Comparison of ENCODE assay signal across 11 cellular contexts in genomic region chr3:157543491-157544035, GRCh38. TPM values are rescaled to one million over a fixed set of nuclear protein-coding genes. Genes with fewer than 3 reads are reported as not detected.
DNase-seq lines count a peak whose midpoint lies in the region; ATAC-seq and TF ChIP-seq lines count a peak whose summit lies in the region.
"Had no signal": no experiment of that assay in that cellular context is flagged by ENCODE, and none has a peak within 500 bp of the region (broad histone marks: within the 10 kb centered on the region; RNA-seq: fewer than 3 reads in every experiment).

No MANE protein-coding gene starts in this region.

- no peak overlapping the region for H3K27ac ChIP-seq in ectodermal cell (ENCODE audit: insufficient read depth, low read depth, low read length, poor library complexity, severe bottlenecking)
- H3K27ac ChIP-seq in stomach smooth muscle (ENCODE audit: low read length), result no peak overlapping the region

- CTCF ChIA-PET in HEK293T (lab: Yijun Ruan, JAX), result no interaction called here

- peak overlapping the region; percentile 22 for H3K4me3 ChIP-seq in ectodermal cell (ENCODE audit: insufficient read depth, low read depth, low read length)
- peak overlapping the region; percentile 48 to 67 for H3K4me3 ChIP-seq in stomach smooth muscle (ENCODE audit: low read length in 2 of 2)

- peak overlapping the region; percentile 82 for H3K4me3 Mint-ChIP-seq in HFFc6
- no peak overlapping the region for H3K4me3 Mint-ChIP-seq in T-helper 2 cell treated with Interferon-gamma antibody and Interleukin-4, amounts not matched to agents 5 μg/mL and 100 μg/mL, for 36 hours
- H3K4me3 Mint-ChIP-seq: effector memory CD8-positive, alpha-beta T cell had no signal

- H3K9ac ChIP-seq in stomach smooth muscle (ENCODE audit: low read length in 2 of 2), result no peak overlapping the region

- H3K27ac Mint-ChIP-seq in HFFc6, result peak overlapping the region; percentile 72; the same call in 1 of the 2 replicates
- no peak overlapping the region for H3K27ac Mint-ChIP-seq in T-helper 2 cell treated with Interferon-gamma antibody and Interleukin-4, amounts not matched to agents 5 μg/mL and 100 μg/mL, for 36 hours
- H3K27ac Mint-ChIP-seq: effector memory CD8-positive, alpha-beta T cell had no signal

- no peak; the same call in 1 of the 2 replicates for TF ChIP-seq CTCF in HFFc6 (IDR thresholded peaks at IDR 0.05)

- H3K36me3 ChIP-seq in ectodermal cell (ENCODE audit: control insufficient read depth, insufficient read depth, low read length) (no peaks in the 10 kb centered on the region), stomach smooth muscle (ENCODE audit: control insufficient read depth in 2 of 2, insufficient read depth in 2 of 2, low read length in 2 of 2) (no peaks in the 10 kb centered on the region)

- H3K36me3 Mint-ChIP-seq in HFFc6 (ENCODE audit: low read depth), result 0 out of 2 replicates have a peak, but pooled peaks cover 4% of the 10 kb centered on the region
- no peaks in the 10 kb centered on the region for H3K36me3 Mint-ChIP-seq in T-helper 2 cell treated with Interferon-gamma antibody and Interleukin-4, amounts not matched to agents 5 μg/mL and 100 μg/mL, for 36 hours (ENCODE audit: low read depth)

- peaks cover 26% of the 10 kb centered on the region for H3K4me1 Mint-ChIP-seq in HFFc6 (ENCODE audit: low read depth)
- no peaks in the 10 kb centered on the region for H3K4me1 Mint-ChIP-seq in T-helper 2 cell treated with Interferon-gamma antibody and Interleukin-4, amounts not matched to agents 5 μg/mL and 100 μg/mL, for 36 hours (ENCODE audit: low read depth)

- no peaks in the 10 kb centered on the region; the same call in 1 of the 2 replicates for H3K27me3 Mint-ChIP-seq in HFFc6 (ENCODE audit: insufficient read depth)
- H3K27me3 Mint-ChIP-seq in T-helper 2 cell treated with Interferon-gamma antibody and Interleukin-4, amounts not matched to agents 5 μg/mL and 100 μg/mL, for 36 hours (ENCODE audit: low read depth), result peaks cover 22% of the 10 kb centered on the region

- H3K9me3 Mint-ChIP-seq in HFFc6, result peaks cover 6% of the 10 kb centered on the region; the same call in 1 of the 2 replicates
- no peaks in the 10 kb centered on the region for H3K9me3 Mint-ChIP-seq in T-helper 2 cell treated with Interferon-gamma antibody and Interleukin-4, amounts not matched to agents 5 μg/mL and 100 μg/mL, for 36 hours

- peaks cover 10% of the 10 kb centered on the region for H3K27me3 ChIP-seq in ectodermal cell (ENCODE audit: control insufficient read depth, insufficient read depth, low read length, poor library complexity, severe bottlenecking)
- peaks cover 0 to 2% of the 10 kb centered on the region in 2 donors for H3K27me3 ChIP-seq in stomach smooth muscle (ENCODE audit: control insufficient read depth in 1 of 2, insufficient read depth in 2 of 2, low read length in 2 of 2)

- no peaks in the 10 kb centered on the region for H3K9me3 ChIP-seq in ectodermal cell (ENCODE audit: control insufficient read depth, low read length)
- peaks cover 2 to 4% of the 10 kb centered on the region in 2 donors for H3K9me3 ChIP-seq in stomach smooth muscle (ENCODE audit: control insufficient read depth in 2 of 2, low read length in 2 of 2)

- POLR2A ChIA-PET in HEK293T (lab: Yijun Ruan, JAX), result no interaction called here

- DNase-seq in HFFc6 (no peak), kidney tubule cell (ENCODE audit: low spot score) (peak; percentile 14), NCI-H2107 treated with DMSO at 0.1 percent for 48 hours (lab: John Stamatoyannopoulos, UW; ENCODE audit: unreplicated experiment) (no peak), HEK293T (ENCODE audit: extremely low spot score) (no peak)
- DNase-seq in T-helper 2 cell treated with Interferon-gamma antibody and Interleukin-4, amounts not matched to agents 5 μg/mL and 100 μg/mL, for 36 hours (ENCODE audit: low spot score), result no peak
- DNase-seq: effector memory CD8-positive, alpha-beta T cell; NCI-H187; occipital lobe had no signal

- 88 to 90% methylated on average over 12 to 13 of the region's 14 CpGs for WGBS in ectodermal cell, 2 experiments

- H3K4me1 ChIP-seq in ectodermal cell (ENCODE audit: control insufficient read depth, insufficient read depth, low read length) (no peaks in the 10 kb centered on the region), stomach smooth muscle (ENCODE audit: control insufficient read depth, insufficient read depth, low read length) (peaks cover 4% of the 10 kb centered on the region)

- no peak for ATAC-seq in HG02759 (IDR thresholded peaks at IDR 0.05; ENCODE audit: unreplicated experiment)
- ATAC-seq: effector memory CD8-positive, alpha-beta T cell had no signal

TF ChIP-seq in HEK293T, 16 proteins besides CTCF, POLR2A, EP300 and RAD21:
- TF ChIP-seq FOXK2 (IDR thresholded peaks at IDR 0.05) (no peak), FOXA1 (IDR thresholded peaks at IDR 0.05) (no peak), FOXM1 (IDR thresholded peaks at IDR 0.05; ENCODE audit: borderline replicate concordance) (no peak), ELF4 (IDR thresholded peaks at IDR 0.05) (no peak), NFRKB (IDR thresholded peaks at IDR 0.05) (no peak), L3MBTL2 (conservative IDR thresholded peaks at IDR 0.05) (no peak), CTBP1 (IDR thresholded peaks at IDR 0.05; ENCODE audit: borderline replicate concordance) (no peak), PKNOX1 (IDR thresholded peaks at IDR 0.05) (no peak), ARNT (IDR thresholded peaks at IDR 0.05) (no peak), TARDBP (IDR thresholded peaks at IDR 0.05) (no peak), BHLHE40 (IDR thresholded peaks at IDR 0.05; ENCODE audit: borderline replicate concordance) (no peak), SP1 (IDR thresholded peaks at IDR 0.05) (no peak), SUZ12 (IDR thresholded peaks at IDR 0.05) (no peak), LEF1 (IDR thresholded peaks at IDR 0.05; ENCODE audit: borderline replicate concordance) (no peak), ZNF384 (IDR thresholded peaks at IDR 0.05) (no peak), HDGF (IDR thresholded peaks at IDR 0.05; ENCODE audit: borderline replicate concordance) (no peak)

RNA-seq across cellular contexts. Expression of gene VEPH1, which starts 40.3 kb away (rescaled TPM):
- total RNA-seq in HFFc6 (2021; fragmentation: NEBNext Ultra II Directional; extraction: Animal tissue kit (Norgen Biotek cat#: 25700)), result 10 to 100 TPM; 33.3 to 72.7 (median 63.8) TPM
- polyA plus RNA-seq in ectodermal cell (2013, experiment 1 of 4), result 3.5 TPM
- 1.7 TPM for polyA plus RNA-seq in ectodermal cell (2013, experiment 2 of 4)
- 3.0 TPM for polyA plus RNA-seq in ectodermal cell (2013, experiment 3 of 4)
- polyA plus RNA-seq in ectodermal cell (2013, experiment 4 of 4), result 2.5 TPM
